Comparison of ENCODE assay signal across 7 cellular contexts in the genomic region with DNA sequence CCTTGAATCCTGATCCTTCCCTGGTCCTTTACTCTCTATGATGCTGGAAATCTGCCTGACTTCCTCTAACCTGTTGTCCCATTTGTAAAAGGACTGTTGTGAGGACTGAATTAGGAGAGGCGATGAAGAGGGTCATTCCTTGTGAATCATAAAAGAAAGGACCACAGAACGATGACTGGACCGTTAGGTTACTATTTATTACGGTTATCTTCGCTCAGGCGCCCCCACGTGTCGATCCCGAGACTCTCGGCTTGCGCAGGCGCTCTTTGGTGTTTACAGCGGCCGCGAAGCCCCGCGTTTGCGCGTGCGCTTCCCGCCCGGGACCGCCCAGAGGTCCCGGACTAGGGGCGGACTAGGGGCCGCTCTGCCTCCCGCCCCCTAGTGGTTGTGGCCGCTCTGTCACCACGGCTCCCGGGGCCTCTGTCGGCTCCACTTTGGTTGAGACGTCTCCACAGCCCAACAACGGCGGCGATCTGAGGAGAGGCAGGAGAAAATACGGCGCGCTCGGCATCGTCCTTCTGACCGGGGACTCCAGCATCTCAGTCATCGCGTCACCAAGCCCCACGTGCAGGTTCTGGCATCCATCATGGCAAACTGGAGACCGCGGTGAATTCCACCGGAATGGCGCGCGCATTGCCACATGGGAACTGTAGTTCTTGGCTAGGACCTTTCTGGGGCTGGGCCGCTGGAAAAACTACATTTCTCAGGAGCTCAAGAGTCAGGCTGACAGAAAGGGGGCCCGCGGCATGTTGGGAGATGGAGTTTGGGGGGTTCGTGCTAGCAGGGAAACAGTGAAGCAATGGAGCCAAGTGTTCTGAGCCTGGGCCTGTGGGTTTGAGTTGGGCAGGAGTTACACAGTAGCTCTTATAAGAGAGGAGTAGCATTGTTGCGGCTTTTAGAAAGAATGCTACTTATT. TPM values are rescaled to one million over a fixed set of nuclear protein-coding genes. Genes with fewer than 3 reads are reported as not detected.
DNase-seq lines count a peak whose midpoint lies in the region; ATAC-seq and TF ChIP-seq lines count a peak whose summit lies in the region.

A gene with protein sequence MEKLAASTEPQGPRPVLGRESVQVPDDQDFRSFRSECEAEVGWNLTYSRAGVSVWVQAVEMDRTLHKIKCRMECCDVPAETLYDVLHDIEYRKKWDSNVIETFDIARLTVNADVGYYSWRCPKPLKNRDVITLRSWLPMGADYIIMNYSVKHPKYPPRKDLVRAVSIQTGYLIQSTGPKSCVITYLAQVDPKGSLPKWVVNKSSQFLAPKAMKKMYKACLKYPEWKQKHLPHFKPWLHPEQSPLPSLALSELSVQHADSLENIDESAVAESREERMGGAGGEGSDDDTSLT (minus strand): TSS at position 596 of the 916 bp plus-strand sequence. CDS start 12,866 bp downstream, outside the sequence.

- TF ChIP-seq POLR2A in GM18505 (IDR thresholded peaks at IDR 0.05; ENCODE audit: borderline replicate concordance, extremely low read depth, insufficient read depth, insufficient read length): peak; percentile 73

- TF ChIP-seq CTCF in astrocyte of the cerebellum (IDR thresholded peaks at IDR 0.05; ENCODE audit: low read depth, low read length, missing control alignments): peak; percentile 94

- peak; percentile 89 for ATAC-seq in GM18505 (IDR thresholded peaks at IDR 0.05; ENCODE audit: unreplicated experiment)
- peak; percentile 80 for ATAC-seq in HG02973 (IDR thresholded peaks at IDR 0.05; ENCODE audit: unreplicated experiment)

- peak within 1 kb of the TSS; percentile 60 for H3K4me3 ChIP-seq in astrocyte of the cerebellum (ENCODE audit: low read depth, low read length)

- DNase-seq in NCI-H2029 (lab: John Stamatoyannopoulos, UW) (peak; percentile 93), T-helper 22 cell (ENCODE audit: low read depth) (peak; percentile 85), astrocyte of the cerebellum (ENCODE audit: low read depth) (peak; percentile 87), hepatic stellate cell (ENCODE audit: low spot score) (peak; percentile 99), renal cortical epithelial cell (ENCODE audit: low read depth) (peak; percentile 86)

- in situ Hi-C loops in astrocyte of the cerebellum (cut with HindIII; ENCODE audit: low sequenced_read_pairs): no loop called here

RNA-seq across cellular contexts. Expression of the gene that starts here (rescaled TPM):
- 41.8 and 108 TPM in 2 replicates for total RNA-seq in renal cortical epithelial cell

Comparison
In these comparisons a context has a peak if more than half of its experiments do, and no peak if none do; other contexts are left out.
1. Peak in every context shown above with its lines: DNase-seq, ATAC-seq and H3K4me3 ChIP-seq.